2 cellular contexts compared by ENCODE assay signal in the genomic region with DNA sequence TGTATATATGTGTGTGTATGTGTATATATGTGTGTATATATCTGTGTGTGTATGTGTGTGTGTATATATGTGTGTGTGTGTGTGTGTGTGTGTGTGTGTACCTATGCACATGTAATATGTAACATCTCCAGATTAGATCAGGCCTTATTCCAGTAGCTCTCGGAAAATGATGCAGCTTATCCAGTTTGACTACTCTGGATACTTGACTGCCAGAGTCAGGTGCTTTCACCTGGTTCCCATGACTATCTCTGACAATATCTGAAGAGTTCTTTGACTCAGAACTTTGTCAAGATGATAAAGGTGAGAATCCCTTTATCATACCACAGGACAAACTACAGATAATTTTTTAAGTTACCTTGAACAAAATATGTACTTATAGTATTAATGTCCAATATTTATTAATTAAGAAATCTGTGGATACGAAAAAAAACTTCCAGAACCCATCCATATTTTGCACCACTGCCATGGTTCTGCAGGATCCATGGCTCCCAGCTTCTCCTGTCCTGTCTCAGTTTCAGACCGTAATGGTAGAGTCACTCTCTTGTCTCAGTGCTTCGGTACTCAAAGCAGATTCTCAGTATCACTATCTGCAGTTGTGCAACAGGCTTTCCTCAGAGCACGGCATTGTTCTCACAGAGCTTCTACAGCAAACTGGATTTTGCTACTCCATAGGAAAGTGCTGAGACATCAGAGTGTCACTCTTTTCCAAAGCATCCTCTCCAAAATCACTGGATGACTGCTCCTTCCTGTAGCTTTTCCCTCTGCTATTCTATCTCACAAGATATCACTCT.
TF ChIP-seq lines count a peak whose summit lies in the region.

No MANE protein-coding gene starts in this region.

TF ChIP-seq in H1, 55 proteins besides CTCF, POLR2A, EP300 and RAD21 (continued from another document):
- TF ChIP-seq GTF2F1 (IDR thresholded peaks at IDR 0.05; ENCODE audit: borderline replicate concordance, low read depth, low read length), result no peak
- no peak for TF ChIP-seq TAF7 (optimal IDR thresholded peaks at IDR 0.05; ENCODE audit: borderline replicate concordance, low read depth, low read length)
- no peak for TF ChIP-seq NRF1 (IDR thresholded peaks at IDR 0.05; ENCODE audit: low read depth, low read length)
- TF ChIP-seq, protein P1, sequence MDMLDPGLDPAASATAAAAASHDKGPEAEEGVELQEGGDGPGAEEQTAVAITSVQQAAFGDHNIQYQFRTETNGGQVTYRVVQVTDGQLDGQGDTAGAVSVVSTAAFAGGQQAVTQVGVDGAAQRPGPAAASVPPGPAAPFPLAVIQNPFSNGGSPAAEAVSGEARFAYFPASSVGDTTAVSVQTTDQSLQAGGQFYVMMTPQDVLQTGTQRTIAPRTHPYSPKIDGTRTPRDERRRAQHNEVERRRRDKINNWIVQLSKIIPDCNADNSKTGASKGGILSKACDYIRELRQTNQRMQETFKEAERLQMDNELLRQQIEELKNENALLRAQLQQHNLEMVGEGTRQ (IDR thresholded peaks at IDR 0.05; ENCODE audit: low read length), result no peak
- no peak for TF ChIP-seq RNF2 (IDR thresholded peaks at IDR 0.05; ENCODE audit: borderline replicate concordance, low read depth, low read length, missing control alignments, poor library complexity, severe bottlenecking)

TF ChIP-seq in HepG2, 621 proteins besides CTCF, POLR2A, EP300 and RAD21 (continued from another document):
- TF ChIP-seq CEBPB (IDR thresholded peaks at IDR 0.05; ENCODE audit: borderline replicate concordance, low read depth, low read length) (peak; percentile 12; the same call in 1 of the 2 replicates), KLF11 (CRISPR knock-in tag; IDR thresholded peaks at IDR 0.05) (no peak), CEBPG (CRISPR knock-in tag; IDR thresholded peaks at IDR 0.05) (0 out of 2 replicates have a peak, but pooled peaks have one; percentile 14), HOXA3 (CRISPR knock-in tag; IDR thresholded peaks at IDR 0.05) (no peak), ZNF879 (CRISPR knock-in tag; IDR thresholded peaks at IDR 0.05) (no peak), ZIK1 (CRISPR knock-in tag; IDR thresholded peaks at IDR 0.05; ENCODE audit: borderline replicate concordance, low read depth) (no peak), CBFB (CRISPR knock-in tag; IDR thresholded peaks at IDR 0.05) (no peak), NR2F6 (IDR thresholded peaks at IDR 0.05) (no peak), NR2F6 (CRISPR knock-in tag; IDR thresholded peaks at IDR 0.05) (no peak)
- TF ChIP-seq, protein P2, sequence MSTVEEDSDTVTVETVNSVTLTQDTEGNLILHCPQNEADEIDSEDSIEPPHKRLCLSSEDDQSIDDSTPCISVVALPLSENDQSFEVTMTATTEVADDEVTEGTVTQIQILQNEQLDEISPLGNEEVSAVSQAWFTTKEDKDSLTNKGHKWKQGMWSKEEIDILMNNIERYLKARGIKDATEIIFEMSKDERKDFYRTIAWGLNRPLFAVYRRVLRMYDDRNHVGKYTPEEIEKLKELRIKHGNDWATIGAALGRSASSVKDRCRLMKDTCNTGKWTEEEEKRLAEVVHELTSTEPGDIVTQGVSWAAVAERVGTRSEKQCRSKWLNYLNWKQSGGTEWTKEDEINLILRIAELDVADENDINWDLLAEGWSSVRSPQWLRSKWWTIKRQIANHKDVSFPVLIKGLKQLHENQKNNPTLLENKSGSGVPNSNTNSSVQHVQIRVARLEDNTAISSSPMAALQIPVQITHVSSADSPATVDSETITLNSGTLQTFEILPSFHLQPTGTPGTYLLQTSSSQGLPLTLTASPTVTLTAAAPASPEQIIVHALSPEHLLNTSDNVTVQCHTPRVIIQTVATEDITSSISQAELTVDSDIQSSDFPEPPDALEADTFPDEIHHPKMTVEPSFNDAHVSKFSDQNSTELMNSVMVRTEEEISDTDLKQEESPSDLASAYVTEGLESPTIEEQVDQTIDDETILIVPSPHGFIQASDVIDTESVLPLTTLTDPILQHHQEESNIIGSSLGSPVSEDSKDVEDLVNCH (CRISPR knock-in tag; IDR thresholded peaks at IDR 0.05), result no peak
